19 cellular contexts compared by ENCODE assay signal in the genomic region with DNA sequence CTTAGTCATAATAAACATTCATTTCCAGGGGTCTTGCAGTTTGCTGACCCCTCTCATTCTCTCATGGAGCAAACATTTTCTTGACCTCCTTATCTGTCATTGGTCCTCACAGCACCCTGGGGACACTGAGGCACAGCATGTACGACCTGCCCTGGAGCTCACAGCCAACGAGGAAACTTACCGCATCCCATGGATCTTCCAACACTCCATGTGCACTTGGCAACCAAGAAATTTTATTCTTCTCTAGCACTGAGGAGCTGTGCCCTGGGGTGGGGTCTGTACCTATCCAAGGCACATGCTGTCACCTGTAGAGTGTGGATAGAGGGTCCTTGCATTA.
DNase-seq lines count a peak whose midpoint lies in the region; ATAC-seq and TF ChIP-seq lines count a peak whose summit lies in the region.
"Had no signal": no experiment of that assay in that cellular context is flagged by ENCODE, and none has a peak within 500 bp of the region (broad histone marks: within the 10 kb centered on the region; RNA-seq: fewer than 3 reads in every experiment).

No MANE protein-coding gene starts in this region.

- H3K9me3 Mint-ChIP-seq in activated CD8-positive, alpha-beta memory T cell treated with anti-CD3 and anti-CD28 coated beads, Interleukin-2, amount 10 ng/mL, durations not matched to agents 7 days and 5 days (ENCODE audit: low read depth), result no peaks in the 10 kb centered on the region
- H3K9me3 Mint-ChIP-seq in CD4-positive, alpha-beta memory T cell, result peaks cover 0 to 4% (median 0%) of the 10 kb centered on the region in 8 donors
- H3K9me3 Mint-ChIP-seq in immature natural killer cell, result peaks cover 0 to 3% (median 0%) of the 10 kb centered on the region in 6 donors
- H3K9me3 Mint-ChIP-seq: stimulated activated memory B cell treated with anti-CD40 and anti-IgM and Interleukin-4, amounts not matched to agents 10 μg/mL and 1 μg/mL and 100 μg/mL, for 72 hours had no signal

- no peaks in the 10 kb centered on the region for H3K9me3 ChIP-seq in CD4-positive, alpha-beta memory T cell (ENCODE audit: control insufficient read depth in 1 of 2, low read length in 2 of 2)
- no peaks in the 10 kb centered on the region for H3K9me3 ChIP-seq in OCI-LY1 (ENCODE audit: low read length)
- H3K9me3 ChIP-seq: Peyer's patch, sigmoid colon, suprapubic skin had no signal

- no peak overlapping the region for H3K4me3 ChIP-seq in CD4-positive, alpha-beta memory T cell (ENCODE audit: low read length in 2 of 2)
- H3K4me3 ChIP-seq in OCI-LY1 (ENCODE audit: low read depth, low read length, poor library complexity, severe bottlenecking), result no peak overlapping the region
- H3K4me3 ChIP-seq: dorsolateral prefrontal cortex, Peyer's patch, sigmoid colon, suprapubic skin had no signal

- ATAC-seq in activated CD8-positive, alpha-beta memory T cell treated with anti-CD3 and anti-CD28 coated beads, Interleukin-2, amount 10 ng/mL, durations not matched to agents 7 days and 5 days, result no peak
- ATAC-seq in GM19351 (IDR thresholded peaks at IDR 0.05; ENCODE audit: unreplicated experiment) (no peak), HG03095 (IDR thresholded peaks at IDR 0.05; ENCODE audit: unreplicated experiment) (no peak)

- CTCF ChIA-PET in activated CD8-positive, alpha-beta memory T cell treated with anti-CD3 and anti-CD28 coated beads, Interleukin-2, amount 10 ng/mL, durations not matched to agents 7 days and 5 days (lab: Charles Lee), result interaction anchor here (1.0 to 20.9 kb wide), 9 partner anchors 9 to 64 kb away, joined by 3 to 392 read pairs (median 4); no protein-coding TSS in a partner anchor
- CTCF ChIA-PET in CD4-positive, alpha-beta memory T cell (lab: Charles Lee; ENCODE audit: partially characterized antibody), result interaction anchor here (0.7 to 20.9 kb wide), 13 partner anchors 9 to 72 kb away, joined by 3 to 560 read pairs (median 5); no protein-coding TSS in a partner anchor

- H3K4me3 Mint-ChIP-seq in activated CD8-positive, alpha-beta memory T cell treated with anti-CD3 and anti-CD28 coated beads, Interleukin-2, amount 10 ng/mL, durations not matched to agents 7 days and 5 days, result no peak overlapping the region
- peak overlapping the region in 7 of 8 donors; percentile 76 to 91 (median 81) for H3K4me3 Mint-ChIP-seq in CD4-positive, alpha-beta memory T cell
- H3K4me3 Mint-ChIP-seq in immature natural killer cell, result peak overlapping the region; percentile 82 to 88 (median 84)
- H3K4me3 Mint-ChIP-seq: B cell; stimulated activated memory B cell treated with anti-CD40 and anti-IgM and Interleukin-4, amounts not matched to agents 10 μg/mL and 1 μg/mL and 100 μg/mL, for 72 hours had no signal

- intact Hi-C loops in CD4-positive, alpha-beta memory T cell (cut with micrococcal nuclease), result loop anchor here (2.0 kb wide), 1 partner anchor 31 kb away; no protein-coding TSS in a partner anchor

- peak overlapping the region; percentile 32; the same call in 1 of the 2 replicates for H3K9ac ChIP-seq in OCI-LY1 (ENCODE audit: low read length)

- POLR2A ChIA-PET in CD4-positive, alpha-beta memory T cell (lab: Charles Lee; ENCODE audit: partially characterized antibody), result interaction anchor here (0.7 to 15.8 kb wide), 15 partner anchors 9 to 72 kb away, joined by 3 to 250 read pairs (median 6); no protein-coding TSS in a partner anchor

- peaks cover 79% of the 10 kb centered on the region for H3K4me1 Mint-ChIP-seq in activated CD8-positive, alpha-beta memory T cell treated with anti-CD3 and anti-CD28 coated beads, Interleukin-2, amount 10 ng/mL, durations not matched to agents 7 days and 5 days
- H3K4me1 Mint-ChIP-seq in CD4-positive, alpha-beta memory T cell, result peaks cover 82 to 98% (median 91%) of the 10 kb centered on the region in 4 donors
- peaks cover 95 to 98% of the 10 kb centered on the region in 2 donors for H3K4me1 Mint-ChIP-seq in immature natural killer cell

- H3K36me3 Mint-ChIP-seq in activated CD8-positive, alpha-beta memory T cell treated with anti-CD3 and anti-CD28 coated beads, Interleukin-2, amount 10 ng/mL, durations not matched to agents 7 days and 5 days, result no peaks in the 10 kb centered on the region
- H3K36me3 Mint-ChIP-seq in CD4-positive, alpha-beta memory T cell, result no peaks in the 10 kb centered on the region
- peaks cover 0 to 16% (median 0%) of the 10 kb centered on the region in 3 donors for H3K36me3 Mint-ChIP-seq in immature natural killer cell
- H3K36me3 Mint-ChIP-seq: stimulated activated memory B cell treated with anti-CD40 and anti-IgM and Interleukin-4, amounts not matched to agents 10 μg/mL and 1 μg/mL and 100 μg/mL, for 72 hours had no signal

- H3K27me3 Mint-ChIP-seq in activated CD8-positive, alpha-beta memory T cell treated with anti-CD3 and anti-CD28 coated beads, Interleukin-2, amount 10 ng/mL, durations not matched to agents 7 days and 5 days, result no peaks in the 10 kb centered on the region
- no peaks in the 10 kb centered on the region for H3K27me3 Mint-ChIP-seq in CD4-positive, alpha-beta memory T cell
- peaks cover 3 to 10% (median 4%) of the 10 kb centered on the region in 3 donors for H3K27me3 Mint-ChIP-seq in immature natural killer cell (ENCODE audit: low read depth in 3 of 3)
- H3K27me3 Mint-ChIP-seq: B cell had no signal

- no peaks in the 10 kb centered on the region for H3K27me3 ChIP-seq in CD4-positive, alpha-beta memory T cell (ENCODE audit: insufficient read depth, low read length)
- H3K27me3 ChIP-seq in OCI-LY1 (ENCODE audit: insufficient read depth, low read length), result no peaks in the 10 kb centered on the region
- H3K27me3 ChIP-seq: Peyer's patch, sigmoid colon had no signal

- no peaks in the 10 kb centered on the region for H3K36me3 ChIP-seq in CD4-positive, alpha-beta memory T cell (ENCODE audit: insufficient read depth, low read length)
- H3K36me3 ChIP-seq in OCI-LY1 (ENCODE audit: insufficient read depth, low read length), result no peaks in the 10 kb centered on the region
- H3K36me3 ChIP-seq: Peyer's patch, sigmoid colon, suprapubic skin had no signal

- H3K27ac Mint-ChIP-seq in activated CD8-positive, alpha-beta memory T cell treated with anti-CD3 and anti-CD28 coated beads, Interleukin-2, amount 10 ng/mL, durations not matched to agents 7 days and 5 days, result peak overlapping the region; percentile 68
- peak overlapping the region; percentile 88 to 97 (median 96) for H3K27ac Mint-ChIP-seq in CD4-positive, alpha-beta memory T cell
- peak overlapping the region; percentile 90 to 99 (median 96) for H3K27ac Mint-ChIP-seq in immature natural killer cell
- H3K27ac Mint-ChIP-seq: B cell; stimulated activated memory B cell treated with anti-CD40 and anti-IgM and Interleukin-4, amounts not matched to agents 10 μg/mL and 1 μg/mL and 100 μg/mL, for 72 hours had no signal

- H3K9me2 ChIP-seq in OCI-LY1 (ENCODE audit: low read depth, low read length), result no peaks in the 10 kb centered on the region

- H3K4me1 ChIP-seq in CD4-positive, alpha-beta memory T cell (ENCODE audit: insufficient read depth, low read length), result peaks cover 91% of the 10 kb centered on the region
- H3K4me1 ChIP-seq in OCI-LY1 (ENCODE audit: insufficient read depth, low read length, severe bottlenecking), result peaks cover 76% of the 10 kb centered on the region
- H3K4me1 ChIP-seq: suprapubic skin had no signal

- no peaks in the 10 kb centered on the region for H4K20me1 ChIP-seq in OCI-LY1 (ENCODE audit: insufficient read depth, low read length)

- peak overlapping the region; percentile 34; the same call in 1 of the 2 replicates for H3K4me2 ChIP-seq in OCI-LY1 (ENCODE audit: low read length)

- H2AFZ ChIP-seq in OCI-LY1 (ENCODE audit: low read length), result no peak overlapping the region

- DNase-seq in activated CD8-positive, alpha-beta memory T cell treated with anti-CD3 and anti-CD28 coated beads, Interleukin-2, amount 10 ng/mL, durations not matched to agents 7 days and 5 days, result no peak
- DNase-seq in activated CD8-positive, alpha-beta memory T cell treated with anti-CD3 and anti-CD28 coated beads for 24 hours, result no peak
- DNase-seq in CD4-positive, alpha-beta memory T cell, result no peak
- DNase-seq in immature natural killer cell, result no peak
- no peak for DNase-seq in SW480 (ENCODE audit: low spot score)
- DNase-seq: dorsolateral prefrontal cortex; hippocampal formation; NCI-H1092 treated with DMSO at 0.1 percent for 48 hours; NCI-H1930; SHP77 treated with DMSO at 0.1 percent for 48 hours; sigmoid colon; stimulated activated CD4-positive, alpha-beta T cell treated with anti-CD3 and anti-CD28 coated beads, Interleukin-4, amount 100 ng/mL, for 24 hours had no signal

- no peaks in the 10 kb centered on the region for H3K79me2 ChIP-seq in OCI-LY1 (ENCODE audit: insufficient read depth, low read length)

- no peaks in the 10 kb centered on the region for H3F3A ChIP-seq in OCI-LY1 (ENCODE audit: insufficient read depth, low read length)

- H3K27ac ChIP-seq in CD4-positive, alpha-beta memory T cell (ENCODE audit: low read depth, low read length), result no peak overlapping the region
- H3K27ac ChIP-seq in OCI-LY1 (ENCODE audit: low read depth, low read length, poor library complexity, severe bottlenecking), result peak overlapping the region; percentile 88
- H3K27ac ChIP-seq: dorsolateral prefrontal cortex, sigmoid colon, suprapubic skin had no signal

- TF ChIP-seq CTCF in OCI-LY1 (IDR thresholded peaks at IDR 0.05; ENCODE audit: low read length), result no peak
